Comparison of ENCODE assay signal across 8 cellular contexts in genomic region chr15:91855684-91856553, GRCh38. TPM values are rescaled to one million over a fixed set of nuclear protein-coding genes. Genes with fewer than 3 reads are reported as not detected.
DNase-seq lines count a peak whose midpoint lies in the region; ATAC-seq and TF ChIP-seq lines count a peak whose summit lies in the region.

No MANE protein-coding gene starts in this region.

- no peak for TF ChIP-seq POLR2A in Peyer's patch (IDR thresholded peaks at IDR 0.05)

- peak; percentile 36 for DNase-seq in ACHN
- peak; percentile 48 for DNase-seq in NCI-H2029 treated with DMSO at 0.1 percent for 48 hours (lab: John Stamatoyannopoulos, UW)
- no peak for DNase-seq in ascending aorta (ENCODE audit: low spot score in 2 of 2)
- peak; percentile 61 for DNase-seq in lower lobe of right lung
- no peak for DNase-seq in GOT3 (lab: John Stamatoyannopoulos, UW)
- DNase-seq in Peyer's patch = no peak

- H3K27me3 ChIP-seq in ascending aorta = no peaks in the 10 kb centered on the region
- no peaks in the 10 kb centered on the region for H3K27me3 ChIP-seq in lower lobe of right lung (ENCODE audit: low read depth)
- no peaks in the 10 kb centered on the region for H3K27me3 ChIP-seq in Peyer's patch

- H3K9me3 ChIP-seq in ascending aorta = no peaks in the 10 kb centered on the region
- no peaks in the 10 kb centered on the region for H3K9me3 ChIP-seq in lower lobe of right lung
- no peaks in the 10 kb centered on the region for H3K9me3 ChIP-seq in Peyer's patch

- H3K36me3 ChIP-seq in ascending aorta (no peaks in the 10 kb centered on the region), lower lobe of right lung (no peaks in the 10 kb centered on the region), Peyer's patch (no peaks in the 10 kb centered on the region)

- peak in 1 of 3 experiments; percentile 19 for TF ChIP-seq CTCF in ascending aorta (IDR thresholded peaks at IDR 0.05)
- peak; percentile 40 for TF ChIP-seq CTCF in lower lobe of right lung (IDR thresholded peaks at IDR 0.05)
- TF ChIP-seq CTCF in Peyer's patch (IDR thresholded peaks at IDR 0.05) = peak in 1 of 6 experiments; percentile 10

- in situ Hi-C loops in ACHN (cut with HindIII; ENCODE audit: low pct_ligation_motif_present, low pct_unique_long_range_greater_than_20kb, low sequenced_read_pairs) = loop anchor here (25.0 kb wide), 1 partner anchor 231 kb away; no protein-coding TSS in a partner anchor

- H3K4me1 ChIP-seq in ascending aorta (peaks cover 13 to 26% of the 10 kb centered on the region in 2 donors), lower lobe of right lung (peaks cover 81% of the 10 kb centered on the region), Peyer's patch (peaks cover 0 to 19% (median 6%) of the 10 kb centered on the region in 4 donors)

- intact Hi-C loops in ascending aorta (cut with DNase I) = loop anchor here (10.0 kb wide), 1 partner anchor 1219 kb away; no protein-coding TSS in a partner anchor
- intact Hi-C loops in lower lobe of right lung (cut with DNase I) = no loop called here

- ATAC-seq in GM18907 (IDR thresholded peaks at IDR 0.05; ENCODE audit: unreplicated experiment) (peak; percentile 41), lower lobe of right lung (peak; percentile 4 to 25), GM21825 (IDR thresholded peaks at IDR 0.05; ENCODE audit: unreplicated experiment) (no peak)

- H3K4me3 ChIP-seq in ascending aorta (peak overlapping the region in 1 of 2 donors; percentile 82), lower lobe of right lung (peak overlapping the region; percentile 77), Peyer's patch (no peak overlapping the region)

- peak overlapping the region; percentile 2 to 98 for H3K27ac ChIP-seq in ascending aorta
- H3K27ac ChIP-seq in lower lobe of right lung = peak overlapping the region; percentile 31
- H3K27ac ChIP-seq in Peyer's patch = peak overlapping the region in 2 of 4 donors; percentile 1 to 46

RNA-seq across cellular contexts. Expression of gene SLCO3A1, which starts 2.4 kb away (rescaled TPM):
- total RNA-seq in ascending aorta = 53.2 TPM
- total RNA-seq in lower lobe of right lung = 42.5 TPM
- total RNA-seq in Peyer's patch = 1 to 10 TPM; 2.1 to 8.3 (median 5.0) TPM

Comparison
In these comparisons a context has a peak if more than half of its experiments do, and no peak if none do; other contexts are left out.
1. DNase-seq: peak in ACHN (single experiment), NCI-H2029 treated with DMSO at 0.1 percent for 48 hours (single experiment) and lower lobe of right lung (single experiment); none in ascending aorta (0 of 2), GOT3 (single experiment) and Peyer's patch (0 of 3).